20 cellular contexts compared by ENCODE assay signal in genomic region chr12:909861-910260, GRCh38. TPM values are rescaled to one million over a fixed set of nuclear protein-coding genes. Genes with fewer than 3 reads are reported as not detected.
DNase-seq lines count a peak whose midpoint lies in the region; ATAC-seq, FAIRE-seq and TF ChIP-seq lines count a peak whose summit lies in the region.
"Had no signal": no experiment of that assay in that cellular context is flagged by ENCODE, and none has a peak within 500 bp of the region (broad histone marks: within the 10 kb centered on the region; RNA-seq: fewer than 3 reads in every experiment).

No MANE protein-coding gene starts in this region.

- POLR2A ChIA-PET in HepG2 (lab: Yijun Ruan, JAX), result no interaction called here
- POLR2A ChIA-PET in activated CD8-positive, alpha-beta T cell treated with anti-CD3 and anti-CD28 coated beads, Interleukin-2, amount 10 ng/mL, durations not matched to agents 7 days and 5 days (lab: Charles Lee), result no interaction called here

- peak overlapping the region; percentile 66 for H3K27ac Mint-ChIP-seq in activated CD8-positive, alpha-beta T cell treated with anti-CD3 and anti-CD28 coated beads, Interleukin-2, amount 10 ng/mL, durations not matched to agents 7 days and 5 days
- H3K27ac Mint-ChIP-seq in memory B cell, result peak overlapping the region; percentile 85
- H3K27ac Mint-ChIP-seq: dendritic cell treated with granulocyte-macrophage colony-stimulating factor and Interleukin-4, amounts not matched to agents 40 ng/mL and 50 ng/mL, for 4 days; T-helper 2 cell treated with Interferon-gamma antibody and Interleukin-4, amounts not matched to agents 5 μg/mL and 100 μg/mL, for 36 hours had no signal

- H3K4me1 ChIP-seq in HepG2 (ENCODE audit: insufficient read depth, low read length) (no peaks in the 10 kb centered on the region), right lobe of liver (no peaks in the 10 kb centered on the region)
- H3K4me1 ChIP-seq: vagina had no signal

- no peaks in the 10 kb centered on the region for H3K79me2 ChIP-seq in HepG2 (ENCODE audit: insufficient read depth, low read length)

- no peak for TF ChIP-seq POLR2A in HepG2 (IDR thresholded peaks at IDR 0.05; ENCODE audit: insufficient read depth in 1 of 2, low read depth in 2 of 2, low read length in 2 of 2)
- no peak for TF ChIP-seq POLR2A in right lobe of liver (IDR thresholded peaks at IDR 0.05)

- WGBS in HepG2 (ENCODE audit: low lambda C conversion rate), result 92% methylated on average over 3 of the region's 3 CpGs
- WGBS in right lobe of liver (ENCODE audit: insufficient coverage, low coverage, low lambda C conversion rate, missing lambda C conversion rate), result 64% methylated on average over 3 of the region's 3 CpGs

- BruUV-seq in HepG2 (replicated peaks; lab: Mats Ljungman, UMichigan), result no TSS peak

- CTCF ChIA-PET in HepG2 (lab: Yijun Ruan, JAX; ENCODE audit: low intra/inter-chr PET ratio, low total read pairs), result no interaction called here
- CTCF ChIA-PET in activated CD8-positive, alpha-beta T cell treated with anti-CD3 and anti-CD28 coated beads, Interleukin-2, amount 10 ng/mL, durations not matched to agents 7 days and 5 days (lab: Charles Lee), result interaction anchor here (0.8 kb wide), 1 partner anchor 40 kb away, joined by 3 read pairs; the partner anchor contains the start of gene RAD52

- no peak overlapping the region for H3K4me3 Mint-ChIP-seq in activated CD8-positive, alpha-beta T cell treated with anti-CD3 and anti-CD28 coated beads, Interleukin-2, amount 10 ng/mL, durations not matched to agents 7 days and 5 days
- no peak overlapping the region for H3K4me3 Mint-ChIP-seq in memory B cell
- H3K4me3 Mint-ChIP-seq: dendritic cell treated with granulocyte-macrophage colony-stimulating factor and Interleukin-4, amounts not matched to agents 40 ng/mL and 50 ng/mL, for 4 days; T-helper 2 cell treated with Interferon-gamma antibody and Interleukin-4, amounts not matched to agents 5 μg/mL and 100 μg/mL, for 36 hours had no signal

- H3K27me3 Mint-ChIP-seq in activated CD8-positive, alpha-beta T cell treated with anti-CD3 and anti-CD28 coated beads, Interleukin-2, amount 10 ng/mL, durations not matched to agents 7 days and 5 days (ENCODE audit: low read depth), result no peaks in the 10 kb centered on the region
- no peaks in the 10 kb centered on the region for H3K27me3 Mint-ChIP-seq in memory B cell
- H3K27me3 Mint-ChIP-seq: dendritic cell treated with granulocyte-macrophage colony-stimulating factor and Interleukin-4, amounts not matched to agents 40 ng/mL and 50 ng/mL, for 4 days had no signal

- DNase-seq in HepG2 (ENCODE audit: low spot score), result no peak
- DNase-seq in right lobe of liver, result no peak
- DNase-seq in activated CD8-positive, alpha-beta T cell treated with anti-CD3 and anti-CD28 coated beads, Interleukin-2, amount 10 ng/mL, durations not matched to agents 7 days and 5 days, result no peak
- no peak for DNase-seq in memory B cell (ENCODE audit: low spot score in 2 of 2)
- DNase-seq in urothelium cell line (ENCODE audit: low spot score), result no peak
- no peak for DNase-seq in left colon
- DNase-seq in RPMI8226, result no peak
- DNase-seq: DMS79; H7; MG63; NCI-H2171; NCI-H524 treated with DMSO at 0.1 percent for 48 hours; posterior cingulate gyrus; SK-N-SH; stimulated activated CD8-positive, alpha-beta memory T cell treated with anti-CD3 and anti-CD28 coated beads, Interleukin-4, amount 100 ng/mL, for 48 hours had no signal

- no peak for TF ChIP-seq CTCF in HepG2 (CRISPR knock-in tag; IDR thresholded peaks at IDR 0.05)
- TF ChIP-seq CTCF in right lobe of liver (IDR thresholded peaks at IDR 0.05), result no peak

- no peak overlapping the region for H3K9ac ChIP-seq in HepG2 (ENCODE audit: insufficient read depth, low read depth, low read length)
- H3K9ac ChIP-seq: SK-N-SH had no signal

- FAIRE-seq in HepG2 (lab: Jason Lieb, UNC) (no peak), urothelium cell line (lab: Jason Lieb, UNC) (no peak)

- H3K9me3 ChIP-seq in HepG2 (ENCODE audit: low read length) (no peaks in the 10 kb centered on the region), right lobe of liver (no peaks in the 10 kb centered on the region)
- H3K9me3 ChIP-seq: MG63, SK-N-SH, vagina had no signal

- H3K36me3 Mint-ChIP-seq in activated CD8-positive, alpha-beta T cell treated with anti-CD3 and anti-CD28 coated beads, Interleukin-2, amount 10 ng/mL, durations not matched to agents 7 days and 5 days (ENCODE audit: low read depth), result peaks cover 78% of the 10 kb centered on the region
- H3K36me3 Mint-ChIP-seq in memory B cell, result peaks cover 33% of the 10 kb centered on the region

- H3K9me3 Mint-ChIP-seq in activated CD8-positive, alpha-beta T cell treated with anti-CD3 and anti-CD28 coated beads, Interleukin-2, amount 10 ng/mL, durations not matched to agents 7 days and 5 days (ENCODE audit: insufficient read depth), result no peaks in the 10 kb centered on the region
- H3K9me3 Mint-ChIP-seq in memory B cell, result no peaks in the 10 kb centered on the region
- H3K9me3 Mint-ChIP-seq: dendritic cell treated with granulocyte-macrophage colony-stimulating factor and Interleukin-4, amounts not matched to agents 40 ng/mL and 50 ng/mL, for 4 days; T-helper 2 cell treated with Interferon-gamma antibody and Interleukin-4, amounts not matched to agents 5 μg/mL and 100 μg/mL, for 36 hours had no signal

- no peak for TF ChIP-seq EP300 in HepG2 (IDR thresholded peaks at IDR 0.05; ENCODE audit: low read depth in 2 of 2, low read length in 2 of 2)
- no peak for TF ChIP-seq EP300 in HepG2 (CRISPR knock-in tag; IDR thresholded peaks at IDR 0.05; ENCODE audit: borderline replicate concordance)

- no peak for TF ChIP-seq RAD21 in HepG2 (CRISPR knock-in tag; IDR thresholded peaks at IDR 0.05)

- no peak overlapping the region for H3K4me2 ChIP-seq in HepG2 (ENCODE audit: low read depth, low read length)
- H3K4me2 ChIP-seq: SK-N-SH had no signal

- in situ Hi-C loops in HepG2 (cut with HindIII; ENCODE audit: extremely low pct_ligation_motif_present, low pct_unique_long_range_greater_than_20kb), result no loop called here

- no peak overlapping the region for H3K4me3 ChIP-seq in HepG2 (replicated peaks in 1 of 3; ENCODE audit: insufficient read depth in 1 of 3, low read depth in 2 of 3, low read length in 3 of 3)
- H3K4me3 ChIP-seq in right lobe of liver, result no peak overlapping the region
- H3K4me3 ChIP-seq: MG63, vagina had no signal

- H3K27me3 ChIP-seq in HepG2 (ENCODE audit: control insufficient read depth in 1 of 2, insufficient read depth in 2 of 2, low read length in 2 of 2) (no peaks in the 10 kb centered on the region), right lobe of liver (no peaks in the 10 kb centered on the region)
- H3K27me3 ChIP-seq: MG63, vagina had no signal

- intact Hi-C loops in HepG2 (cut with micrococcal nuclease; ENCODE audit: unreplicated experiment) (no loop called here), right lobe of liver (cut with DNase I) (no loop called here), left colon (cut with DNase I, micrococcal nuclease) (no loop called here)

- no peak overlapping the region for H3K27ac ChIP-seq in HepG2 (ENCODE audit: extremely low read length, insufficient read depth, low read length)
- H3K27ac ChIP-seq in right lobe of liver, result no peak overlapping the region
- H3K27ac ChIP-seq: RWPE1, vagina, VCaP had no signal

- H2AFZ ChIP-seq in HepG2 (ENCODE audit: low read length), result no peak overlapping the region

- ATAC-seq in HepG2 (no peak), right lobe of liver (no peak), memory B cell (ENCODE audit: low read depth) (no peak), left colon (no peak)
- ATAC-seq in activated CD8-positive, alpha-beta T cell treated with anti-CD3 and anti-CD28 coated beads, Interleukin-2, amount 10 ng/mL, durations not matched to agents 7 days and 5 days, result no peak

- H3K36me3 ChIP-seq in HepG2 (replicated peaks in 1 of 2; ENCODE audit: control insufficient read depth in 1 of 2, insufficient read depth in 2 of 2, low read length in 2 of 2), result peaks cover 43 to 82% of the 10 kb centered on the region in 2 experiments
- H3K36me3 ChIP-seq in right lobe of liver, result peaks cover 0 to 89% (median 26%) of the 10 kb centered on the region in 4 donors

- H4K20me1 ChIP-seq in HepG2 (ENCODE audit: insufficient read depth, low read length), result no peaks in the 10 kb centered on the region

- peaks cover 29% of the 10 kb centered on the region for H3K4me1 Mint-ChIP-seq in activated CD8-positive, alpha-beta T cell treated with anti-CD3 and anti-CD28 coated beads, Interleukin-2, amount 10 ng/mL, durations not matched to agents 7 days and 5 days (ENCODE audit: low read depth)
- H3K4me1 Mint-ChIP-seq in memory B cell, result peaks cover 12% of the 10 kb centered on the region

TF ChIP-seq in HepG2, 621 proteins besides CTCF, POLR2A, EP300 and RAD21:
- TF ChIP-seq ARNT (IDR thresholded peaks at IDR 0.05), result no peak
- TF ChIP-seq RBM22 (optimal IDR thresholded peaks at IDR 0.05; ENCODE audit: low read length), result peak; percentile 62

RNA-seq across cellular contexts. Expression of gene RAD52, which starts 39.6 kb away (rescaled TPM):
- 13.5 and 19.9 TPM in 2 replicates for total RNA-seq in HepG2 (2016; rRNA removed; fragmentation: Illumina TruSeq; extraction: Trizol)
- total RNA-seq in HepG2 (2016; cell fraction: cytosol; rRNA removed; fragmentation: Illumina TruSeq; extraction: Trizol; ENCODE audit: low read depth), result 5.1 and 5.9 TPM in 2 replicates
- total RNA-seq in HepG2 (2016; cell fraction: insoluble cytoplasmic fraction; rRNA removed; fragmentation: Illumina TruSeq; extraction: Trizol), result 13.9 and 16.5 TPM in 2 replicates
- 5.2 and 6.8 TPM in 2 replicates for total RNA-seq in HepG2 (2016; cell fraction: membrane; rRNA removed; fragmentation: Illumina TruSeq; extraction: Trizol)
- total RNA-seq in HepG2 (2016; cell fraction: nucleus; rRNA removed; fragmentation: Illumina TruSeq; extraction: Trizol), result 21.3 and 29.5 TPM in 2 replicates
- polyA plus RNA-seq in HepG2 (2011; rRNA removed), result 13.2 and 14.3 TPM in 2 replicates
- polyA plus RNA-seq in HepG2 (2011; cell fraction: cytosol; rRNA removed), result 7.3 and 7.4 TPM in 2 replicates
- 48.1 and 50.8 TPM in 2 replicates for polyA plus RNA-seq in HepG2 (2011; cell fraction: nucleus; rRNA removed)
- 9.3 and 10.2 TPM in 2 replicates for polyA plus RNA-seq in HepG2 (2012)
- 1.2 and 1.3 TPM in 2 replicates for polyA plus RNA-seq in HepG2 (2016; cell fraction: cytosol; fragmentation: Illumina TruSeq; extraction: Trizol; ENCODE audit: low read depth)
- polyA plus RNA-seq in HepG2 (2016; cell fraction: insoluble cytoplasmic fraction; fragmentation: Illumina TruSeq; extraction: Trizol; ENCODE audit: low read depth), result 8.1 and 8.7 TPM in 2 replicates
- polyA plus RNA-seq in HepG2 (2016; cell fraction: membrane; fragmentation: Illumina TruSeq; extraction: Trizol; ENCODE audit: low read depth), result 2.7 and 3.2 TPM in 2 replicates
- 56.7 and 60.3 TPM in 2 replicates for polyA plus RNA-seq in HepG2 (2016; cell fraction: nucleus; fragmentation: Illumina TruSeq; extraction: Trizol; ENCODE audit: insufficient read depth, low read depth)
- 26.0 and 29.8 TPM in 2 replicates for polyA minus RNA-seq in HepG2 (2011; rRNA and poly(A)+ RNA removed; ENCODE audit: low replicate concordance)
- 10.0 and 12.0 TPM in 2 replicates for polyA minus RNA-seq in HepG2 (2011; cell fraction: cytosol; rRNA and poly(A)+ RNA removed)
- 33.7 and 37.0 TPM in 2 replicates for polyA minus RNA-seq in HepG2 (2011; cell fraction: nucleus; rRNA and poly(A)+ RNA removed)
- total RNA-seq in right lobe of liver, result 10 to 100 TPM in 1 of 6 experiments, 1 to 10 TPM in 5; 5.6 to 10.5 (median 8.5) TPM
- 10 to 100 TPM; 19.3 to 20.9 TPM for total RNA-seq in activated CD8-positive, alpha-beta T cell treated with anti-CD3 and anti-CD28 coated beads, Interleukin-2, amount 10 ng/mL, durations not matched to agents 7 days and 5 days
- 10 to 100 TPM; 20.9 to 26.3 TPM for total RNA-seq in left colon
